1 cellular context compared by ENCODE assay signal in genomic region chr19:11374449-11375142, GRCh38.
TF ChIP-seq lines count a peak whose summit lies in the region.

SWSAP1 (plus strand) TSS chr19:11374666; CDS start chr19:11374681, 15 bp downstream.

TF ChIP-seq in K562, 482 proteins besides CTCF, POLR2A, EP300 and RAD21 (continued from another document and continues in another):
- TF ChIP-seq, protein P1, sequence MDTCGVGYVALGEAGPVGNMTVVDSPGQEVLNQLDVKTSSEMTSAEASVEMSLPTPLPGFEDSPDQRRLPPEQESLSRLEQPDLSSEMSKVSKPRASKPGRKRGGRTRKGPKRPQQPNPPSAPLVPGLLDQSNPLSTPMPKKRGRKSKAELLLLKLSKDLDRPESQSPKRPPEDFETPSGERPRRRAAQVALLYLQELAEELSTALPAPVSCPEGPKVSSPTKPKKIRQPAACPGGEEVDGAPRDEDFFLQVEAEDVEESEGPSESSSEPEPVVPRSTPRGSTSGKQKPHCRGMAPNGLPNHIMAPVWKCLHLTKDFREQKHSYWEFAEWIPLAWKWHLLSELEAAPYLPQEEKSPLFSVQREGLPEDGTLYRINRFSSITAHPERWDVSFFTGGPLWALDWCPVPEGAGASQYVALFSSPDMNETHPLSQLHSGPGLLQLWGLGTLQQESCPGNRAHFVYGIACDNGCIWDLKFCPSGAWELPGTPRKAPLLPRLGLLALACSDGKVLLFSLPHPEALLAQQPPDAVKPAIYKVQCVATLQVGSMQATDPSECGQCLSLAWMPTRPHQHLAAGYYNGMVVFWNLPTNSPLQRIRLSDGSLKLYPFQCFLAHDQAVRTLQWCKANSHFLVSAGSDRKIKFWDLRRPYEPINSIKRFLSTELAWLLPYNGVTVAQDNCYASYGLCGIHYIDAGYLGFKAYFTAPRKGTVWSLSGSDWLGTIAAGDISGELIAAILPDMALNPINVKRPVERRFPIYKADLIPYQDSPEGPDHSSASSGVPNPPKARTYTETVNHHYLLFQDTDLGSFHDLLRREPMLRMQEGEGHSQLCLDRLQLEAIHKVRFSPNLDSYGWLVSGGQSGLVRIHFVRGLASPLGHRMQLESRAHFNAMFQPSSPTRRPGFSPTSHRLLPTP (IDR thresholded peaks at IDR 0.05; ENCODE audit: borderline replicate concordance, extremely low read depth, insufficient read length): no peak
- TF ChIP-seq HDAC2 (IDR thresholded peaks at IDR 0.05) (peak; percentile 5; the same call in 1 of the 2 replicates), RFX7 (CRISPR knock-in tag; IDR thresholded peaks at IDR 0.05) (no peak), TRIM28 (IDR thresholded peaks at IDR 0.05) (no peak), KDM2B (CRISPR knock-in tag; IDR thresholded peaks at IDR 0.05) (no peak), NR3C1 (CRISPR knock-in tag; IDR thresholded peaks at IDR 0.05) (no peak), GTF2A2 (tag; IDR thresholded peaks at IDR 0.05) (no peak), ZFP91 (CRISPR knock-in tag; IDR thresholded peaks at IDR 0.05) (no peak), XRCC4 (IDR thresholded peaks at IDR 0.05; ENCODE audit: extremely low read depth, insufficient read depth, insufficient read length) (no peak), LARP7 (IDR thresholded peaks at IDR 0.05) (no peak), ZNF263 (CRISPR knock-in tag; IDR thresholded peaks at IDR 0.05; ENCODE audit: borderline replicate concordance) (no peak), MCM2 (IDR thresholded peaks at IDR 0.05; ENCODE audit: low read depth) (no peak), HMGN3 (IDR thresholded peaks at IDR 0.05; ENCODE audit: borderline replicate concordance, extremely low read depth, insufficient read length, low read depth, low read length) (no peak), POLR3A (IDR thresholded peaks at IDR 0.05; ENCODE audit: borderline replicate concordance, extremely low read depth, insufficient read depth, insufficient read length) (no peak), NFATC3 (IDR thresholded peaks at IDR 0.05) (no peak), ZNF766 (CRISPR knock-in tag; conservative IDR thresholded peaks at IDR 0.05) (no peak), ATF2 (CRISPR knock-in tag; IDR thresholded peaks at IDR 0.05) (no peak), MYBL2 (IDR thresholded peaks at IDR 0.05; ENCODE audit: low read depth) (no peak), MYBL2 (CRISPR knock-in tag; IDR thresholded peaks at IDR 0.05; ENCODE audit: borderline replicate concordance) (no peak), CCAR2 (IDR thresholded peaks at IDR 0.05; ENCODE audit: low read depth, low read length) (no peak), ZNF507 (tag; conservative IDR thresholded peaks at IDR 0.05) (no peak), TBL1XR1 (IDR thresholded peaks at IDR 0.05; ENCODE audit: low read length in 2 of 2) (peak; percentile 8 to 25; a peak in 1 of 4 replicates), DMBX1 (CRISPR knock-in tag; IDR thresholded peaks at IDR 0.05; ENCODE audit: borderline replicate concordance) (0 out of 2 replicates have a peak, but pooled peaks have one; percentile 21), FOS (IDR thresholded peaks at IDR 0.05; ENCODE audit: extremely low read depth, insufficient read length) (peak; percentile 92), FOXA3 (CRISPR knock-in tag; conservative IDR thresholded peaks at IDR 0.05 in 1 of 2, IDR thresholded peaks at IDR 0.05 in 1 of 2) (peak in 1 of 2 experiments; percentile 54; a peak in 1 of 4 replicates), ZNF696 (CRISPR knock-in tag; conservative IDR thresholded peaks at IDR 0.05) (no peak), ZNF184 (CRISPR knock-in tag; IDR thresholded peaks at IDR 0.05) (no peak), ZEB2 (IDR thresholded peaks at IDR 0.05) (no peak), NFE2L1 (tag; IDR thresholded peaks at IDR 0.05; ENCODE audit: borderline replicate concordance, low read depth) (no peak), COPS2 (conservative IDR thresholded peaks at IDR 0.05) (no peak), RBM22 (IDR thresholded peaks at IDR 0.05; ENCODE audit: low read depth, low read length, poor library complexity, severe bottlenecking) (no peak), ZBTB12 (CRISPR knock-in tag; IDR thresholded peaks at IDR 0.05) (peak; percentile 59; the same call in 1 of the 2 replicates), CSDE1 (IDR thresholded peaks at IDR 0.05) (no peak), RAD51 (IDR thresholded peaks at IDR 0.05; ENCODE audit: borderline replicate concordance, low read depth) (no peak), RBM17 (IDR thresholded peaks at IDR 0.05; ENCODE audit: borderline replicate concordance, low read depth, low read length) (no peak), USF2 (CRISPR knock-in tag; IDR thresholded peaks at IDR 0.05) (peak; percentile 13; the same call in 1 of the 2 replicates), CHCHD3 (CRISPR knock-in tag; IDR thresholded peaks at IDR 0.05) (no peak), ZNF24 (IDR thresholded peaks at IDR 0.05) (no peak), TRIM25 (IDR thresholded peaks at IDR 0.05; ENCODE audit: borderline replicate concordance) (no peak)
- TF ChIP-seq, protein P2, sequence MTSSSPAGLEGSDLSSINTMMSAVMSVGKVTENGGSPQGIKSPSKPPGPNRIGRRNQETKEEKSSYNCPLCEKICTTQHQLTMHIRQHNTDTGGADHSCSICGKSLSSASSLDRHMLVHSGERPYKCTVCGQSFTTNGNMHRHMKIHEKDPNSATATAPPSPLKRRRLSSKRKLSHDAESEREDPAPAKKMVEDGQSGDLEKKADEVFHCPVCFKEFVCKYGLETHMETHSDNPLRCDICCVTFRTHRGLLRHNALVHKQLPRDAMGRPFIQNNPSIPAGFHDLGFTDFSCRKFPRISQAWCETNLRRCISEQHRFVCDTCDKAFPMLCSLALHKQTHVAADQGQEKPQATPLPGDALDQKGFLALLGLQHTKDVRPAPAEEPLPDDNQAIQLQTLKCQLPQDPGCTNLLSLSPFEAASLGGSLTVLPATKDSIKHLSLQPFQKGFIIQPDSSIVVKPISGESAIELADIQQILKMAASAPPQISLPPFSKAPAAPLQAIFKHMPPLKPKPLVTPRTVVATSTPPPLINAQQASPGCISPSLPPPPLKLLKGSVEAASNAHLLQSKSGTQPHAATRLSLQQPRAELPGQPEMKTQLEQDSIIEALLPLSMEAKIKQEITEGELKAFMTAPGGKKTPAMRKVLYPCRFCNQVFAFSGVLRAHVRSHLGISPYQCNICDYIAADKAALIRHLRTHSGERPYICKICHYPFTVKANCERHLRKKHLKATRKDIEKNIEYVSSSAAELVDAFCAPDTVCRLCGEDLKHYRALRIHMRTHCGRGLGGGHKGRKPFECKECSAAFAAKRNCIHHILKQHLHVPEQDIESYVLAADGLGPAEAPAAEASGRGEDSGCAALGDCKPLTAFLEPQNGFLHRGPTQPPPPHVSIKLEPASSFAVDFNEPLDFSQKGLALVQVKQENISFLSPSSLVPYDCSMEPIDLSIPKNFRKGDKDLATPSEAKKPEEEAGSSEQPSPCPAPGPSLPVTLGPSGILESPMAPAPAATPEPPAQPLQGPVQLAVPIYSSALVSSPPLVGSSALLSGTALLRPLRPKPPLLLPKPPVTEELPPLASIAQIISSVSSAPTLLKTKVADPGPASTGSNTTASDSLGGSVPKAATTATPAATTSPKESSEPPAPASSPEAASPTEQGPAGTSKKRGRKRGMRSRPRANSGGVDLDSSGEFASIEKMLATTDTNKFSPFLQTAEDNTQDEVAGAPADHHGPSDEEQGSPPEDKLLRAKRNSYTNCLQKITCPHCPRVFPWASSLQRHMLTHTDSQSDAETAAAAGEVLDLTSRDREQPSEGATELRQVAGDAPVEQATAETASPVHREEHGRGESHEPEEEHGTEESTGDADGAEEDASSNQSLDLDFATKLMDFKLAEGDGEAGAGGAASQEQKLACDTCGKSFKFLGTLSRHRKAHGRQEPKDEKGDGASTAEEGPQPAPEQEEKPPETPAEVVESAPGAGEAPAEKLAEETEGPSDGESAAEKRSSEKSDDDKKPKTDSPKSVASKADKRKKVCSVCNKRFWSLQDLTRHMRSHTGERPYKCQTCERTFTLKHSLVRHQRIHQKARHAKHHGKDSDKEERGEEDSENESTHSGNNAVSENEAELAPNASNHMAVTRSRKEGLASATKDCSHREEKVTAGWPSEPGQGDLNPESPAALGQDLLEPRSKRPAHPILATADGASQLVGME (CRISPR knock-in tag; IDR thresholded peaks at IDR 0.05): 0 out of 2 replicates have a peak, but pooled peaks have one; percentile 73
- TF ChIP-seq, protein P3, sequence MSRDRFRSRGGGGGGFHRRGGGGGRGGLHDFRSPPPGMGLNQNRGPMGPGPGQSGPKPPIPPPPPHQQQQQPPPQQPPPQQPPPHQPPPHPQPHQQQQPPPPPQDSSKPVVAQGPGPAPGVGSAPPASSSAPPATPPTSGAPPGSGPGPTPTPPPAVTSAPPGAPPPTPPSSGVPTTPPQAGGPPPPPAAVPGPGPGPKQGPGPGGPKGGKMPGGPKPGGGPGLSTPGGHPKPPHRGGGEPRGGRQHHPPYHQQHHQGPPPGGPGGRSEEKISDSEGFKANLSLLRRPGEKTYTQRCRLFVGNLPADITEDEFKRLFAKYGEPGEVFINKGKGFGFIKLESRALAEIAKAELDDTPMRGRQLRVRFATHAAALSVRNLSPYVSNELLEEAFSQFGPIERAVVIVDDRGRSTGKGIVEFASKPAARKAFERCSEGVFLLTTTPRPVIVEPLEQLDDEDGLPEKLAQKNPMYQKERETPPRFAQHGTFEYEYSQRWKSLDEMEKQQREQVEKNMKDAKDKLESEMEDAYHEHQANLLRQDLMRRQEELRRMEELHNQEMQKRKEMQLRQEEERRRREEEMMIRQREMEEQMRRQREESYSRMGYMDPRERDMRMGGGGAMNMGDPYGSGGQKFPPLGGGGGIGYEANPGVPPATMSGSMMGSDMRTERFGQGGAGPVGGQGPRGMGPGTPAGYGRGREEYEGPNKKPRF (IDR thresholded peaks at IDR 0.05; ENCODE audit: low read depth, low read length): no peak
- TF ChIP-seq, protein P4, sequence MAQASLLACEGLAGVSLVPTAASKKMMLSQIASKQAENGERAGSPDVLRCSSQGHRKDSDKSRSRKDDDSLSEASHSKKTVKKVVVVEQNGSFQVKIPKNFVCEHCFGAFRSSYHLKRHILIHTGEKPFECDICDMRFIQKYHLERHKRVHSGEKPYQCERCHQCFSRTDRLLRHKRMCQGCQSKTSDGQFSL (CRISPR knock-in tag; IDR thresholded peaks at IDR 0.05): no peak
- TF ChIP-seq, protein P4 (tag; IDR thresholded peaks at IDR 0.05): no peak
- TF ChIP-seq, protein P5, sequence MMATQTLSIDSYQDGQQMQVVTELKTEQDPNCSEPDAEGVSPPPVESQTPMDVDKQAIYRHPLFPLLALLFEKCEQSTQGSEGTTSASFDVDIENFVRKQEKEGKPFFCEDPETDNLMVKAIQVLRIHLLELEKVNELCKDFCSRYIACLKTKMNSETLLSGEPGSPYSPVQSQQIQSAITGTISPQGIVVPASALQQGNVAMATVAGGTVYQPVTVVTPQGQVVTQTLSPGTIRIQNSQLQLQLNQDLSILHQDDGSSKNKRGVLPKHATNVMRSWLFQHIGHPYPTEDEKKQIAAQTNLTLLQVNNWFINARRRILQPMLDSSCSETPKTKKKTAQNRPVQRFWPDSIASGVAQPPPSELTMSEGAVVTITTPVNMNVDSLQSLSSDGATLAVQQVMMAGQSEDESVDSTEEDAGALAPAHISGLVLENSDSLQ (IDR thresholded peaks at IDR 0.05): peak; percentile 99
